Comparison of ENCODE assay signal across 8 cellular contexts in genomic region chr7:105011771-105012502, GRCh38. TPM values are rescaled to one million over a fixed set of nuclear protein-coding genes. Genes with fewer than 3 reads are reported as not detected.
DNase-seq lines count a peak whose midpoint lies in the region; ATAC-seq and TF ChIP-seq lines count a peak whose summit lies in the region.

No MANE protein-coding gene starts in this region.

- peak overlapping the region; percentile 100 for H3K27ac Mint-ChIP-seq in T-helper 2 cell treated with Interferon-gamma antibody and Interleukin-4, amounts not matched to agents 5 μg/mL and 100 μg/mL, for 36 hours

- H3K9me3 Mint-ChIP-seq in T-helper 2 cell treated with Interferon-gamma antibody and Interleukin-4, amounts not matched to agents 5 μg/mL and 100 μg/mL, for 36 hours = no peaks in the 10 kb centered on the region

- intact Hi-C loops in uterus (cut with DNase I; ENCODE audit: low total_unique reads) = no loop called here

- TF ChIP-seq CTCF in GM12875 (IDR thresholded peaks at IDR 0.05; ENCODE audit: borderline replicate concordance, insufficient read depth, low read depth, low read length) (no peak), uterus (IDR thresholded peaks at IDR 0.05) (no peak)

- peaks cover 4% of the 10 kb centered on the region for H3K27me3 Mint-ChIP-seq in T-helper 2 cell treated with Interferon-gamma antibody and Interleukin-4, amounts not matched to agents 5 μg/mL and 100 μg/mL, for 36 hours (ENCODE audit: low read depth)

- no peaks in the 10 kb centered on the region for H3K36me3 ChIP-seq in uterus

- H3K4me3 Mint-ChIP-seq in T-helper 2 cell treated with Interferon-gamma antibody and Interleukin-4, amounts not matched to agents 5 μg/mL and 100 μg/mL, for 36 hours = peak overlapping the region; percentile 99

- peak; percentile 22 for DNase-seq in T-helper 2 cell treated with Interferon-gamma antibody and Interleukin-4, amounts not matched to agents 5 μg/mL and 100 μg/mL, for 36 hours (ENCODE audit: low spot score)
- DNase-seq in myocyte (ENCODE audit: low read depth) (peak; percentile 57), uterus (peak; percentile 42 to 43)

- H3K9me3 ChIP-seq in uterus = no peaks in the 10 kb centered on the region

- H3K4me1 Mint-ChIP-seq in T-helper 2 cell treated with Interferon-gamma antibody and Interleukin-4, amounts not matched to agents 5 μg/mL and 100 μg/mL, for 36 hours (ENCODE audit: low read depth) = peaks cover 29% of the 10 kb centered on the region

- H3K4me3 ChIP-seq in GM12875 (ENCODE audit: low read depth, low read length) (peak overlapping the region; percentile 89), uterus (peak overlapping the region; percentile 97 to 99)

- no peaks in the 10 kb centered on the region for H3K4me1 ChIP-seq in uterus

- no peaks in the 10 kb centered on the region for H3K27me3 ChIP-seq in uterus

- peaks cover 52% of the 10 kb centered on the region for H3K36me3 Mint-ChIP-seq in T-helper 2 cell treated with Interferon-gamma antibody and Interleukin-4, amounts not matched to agents 5 μg/mL and 100 μg/mL, for 36 hours (ENCODE audit: low read depth)

- TF ChIP-seq POLR2A in uterus (IDR thresholded peaks at IDR 0.05) = no peak

- ATAC-seq in HG03135 (IDR thresholded peaks at IDR 0.05; ENCODE audit: unreplicated experiment) (no peak), GM18867 (IDR thresholded peaks at IDR 0.05; ENCODE audit: unreplicated experiment) (no peak), HG03095 (IDR thresholded peaks at IDR 0.05; ENCODE audit: unreplicated experiment) (no peak)

- H3K27ac ChIP-seq in cingulate gyrus (ENCODE audit: low read depth, low read length) (peak overlapping the region; percentile 100), uterus (peak overlapping the region; percentile 99 to 100)

RNA-seq across cellular contexts. Expression of gene KMT2E, which starts 2.1 kb away (rescaled TPM):
- total RNA-seq in myocyte (42.4 and 51.7 TPM in 2 replicates), uterus (100 to 1,000 TPM in 3 of 4 donors, 10 to 100 TPM in 1; 61.5 to 208 (median 148) TPM)
- polyA plus RNA-seq in myocyte (2012) = 23.3 TPM
